In the genomic region with DNA sequence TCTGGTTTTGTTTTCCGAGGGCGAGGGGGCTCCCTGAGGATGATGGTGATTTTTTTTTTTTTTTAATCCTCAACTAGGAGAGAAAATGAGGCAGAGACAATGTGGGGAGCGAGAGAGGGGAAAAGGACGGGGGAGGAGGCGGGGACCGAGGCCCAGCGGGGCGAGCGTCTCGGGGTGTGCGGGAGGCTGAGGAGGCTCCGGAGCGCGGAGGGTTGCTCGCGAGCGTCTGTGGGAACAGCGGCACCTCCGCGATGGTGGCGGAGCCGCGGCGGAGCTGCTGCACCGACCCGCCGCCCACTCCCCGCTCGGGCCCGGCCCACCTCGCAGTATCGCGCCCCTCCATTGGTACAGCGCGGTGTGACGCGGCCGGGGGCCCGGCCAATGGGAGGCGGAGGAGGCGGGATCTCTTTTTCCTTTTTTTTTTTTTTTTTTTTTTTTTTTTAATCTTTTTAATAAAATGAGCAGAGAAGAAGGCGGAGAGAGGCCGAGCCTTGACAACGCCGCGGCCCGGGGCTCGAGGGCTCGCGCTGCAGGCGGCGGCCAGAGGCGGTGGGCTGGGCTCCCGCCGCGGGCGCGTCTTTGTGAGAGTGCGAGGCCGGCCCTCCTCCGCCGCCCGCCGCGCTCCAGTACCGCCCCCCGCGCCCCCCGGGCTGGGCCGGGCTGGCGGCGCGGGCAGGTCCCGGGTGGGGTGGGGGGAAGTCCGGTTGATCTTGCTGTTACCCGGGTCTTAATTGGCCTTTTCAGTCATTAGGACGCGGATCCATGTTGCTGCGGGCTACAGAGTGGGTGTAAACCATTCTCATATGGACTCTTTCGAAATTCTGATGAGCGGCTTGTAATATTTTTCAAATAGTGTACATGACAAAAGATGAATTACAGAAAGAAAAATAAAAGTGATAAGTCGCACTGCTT, we compare ENCODE assay signal across 1 cellular context.
TF ChIP-seq lines count a peak whose summit lies in the region.

A gene (minus strand): TSS at position 228 of the 912 bp plus-strand sequence.

TF ChIP-seq in HepG2, 621 proteins besides CTCF, POLR2A, EP300 and RAD21 (continued from another document and continues in another):
- TF ChIP-seq, protein P1, sequence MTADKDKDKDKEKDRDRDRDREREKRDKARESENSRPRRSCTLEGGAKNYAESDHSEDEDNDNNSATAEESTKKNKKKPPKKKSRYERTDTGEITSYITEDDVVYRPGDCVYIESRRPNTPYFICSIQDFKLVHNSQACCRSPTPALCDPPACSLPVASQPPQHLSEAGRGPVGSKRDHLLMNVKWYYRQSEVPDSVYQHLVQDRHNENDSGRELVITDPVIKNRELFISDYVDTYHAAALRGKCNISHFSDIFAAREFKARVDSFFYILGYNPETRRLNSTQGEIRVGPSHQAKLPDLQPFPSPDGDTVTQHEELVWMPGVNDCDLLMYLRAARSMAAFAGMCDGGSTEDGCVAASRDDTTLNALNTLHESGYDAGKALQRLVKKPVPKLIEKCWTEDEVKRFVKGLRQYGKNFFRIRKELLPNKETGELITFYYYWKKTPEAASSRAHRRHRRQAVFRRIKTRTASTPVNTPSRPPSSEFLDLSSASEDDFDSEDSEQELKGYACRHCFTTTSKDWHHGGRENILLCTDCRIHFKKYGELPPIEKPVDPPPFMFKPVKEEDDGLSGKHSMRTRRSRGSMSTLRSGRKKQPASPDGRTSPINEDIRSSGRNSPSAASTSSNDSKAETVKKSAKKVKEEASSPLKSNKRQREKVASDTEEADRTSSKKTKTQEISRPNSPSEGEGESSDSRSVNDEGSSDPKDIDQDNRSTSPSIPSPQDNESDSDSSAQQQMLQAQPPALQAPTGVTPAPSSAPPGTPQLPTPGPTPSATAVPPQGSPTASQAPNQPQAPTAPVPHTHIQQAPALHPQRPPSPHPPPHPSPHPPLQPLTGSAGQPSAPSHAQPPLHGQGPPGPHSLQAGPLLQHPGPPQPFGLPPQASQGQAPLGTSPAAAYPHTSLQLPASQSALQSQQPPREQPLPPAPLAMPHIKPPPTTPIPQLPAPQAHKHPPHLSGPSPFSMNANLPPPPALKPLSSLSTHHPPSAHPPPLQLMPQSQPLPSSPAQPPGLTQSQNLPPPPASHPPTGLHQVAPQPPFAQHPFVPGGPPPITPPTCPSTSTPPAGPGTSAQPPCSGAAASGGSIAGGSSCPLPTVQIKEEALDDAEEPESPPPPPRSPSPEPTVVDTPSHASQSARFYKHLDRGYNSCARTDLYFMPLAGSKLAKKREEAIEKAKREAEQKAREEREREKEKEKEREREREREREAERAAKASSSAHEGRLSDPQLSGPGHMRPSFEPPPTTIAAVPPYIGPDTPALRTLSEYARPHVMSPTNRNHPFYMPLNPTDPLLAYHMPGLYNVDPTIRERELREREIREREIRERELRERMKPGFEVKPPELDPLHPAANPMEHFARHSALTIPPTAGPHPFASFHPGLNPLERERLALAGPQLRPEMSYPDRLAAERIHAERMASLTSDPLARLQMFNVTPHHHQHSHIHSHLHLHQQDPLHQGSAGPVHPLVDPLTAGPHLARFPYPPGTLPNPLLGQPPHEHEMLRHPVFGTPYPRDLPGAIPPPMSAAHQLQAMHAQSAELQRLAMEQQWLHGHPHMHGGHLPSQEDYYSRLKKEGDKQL (CRISPR knock-in tag; IDR thresholded peaks at IDR 0.05; ENCODE audit: low read depth), result no peak
- TF ChIP-seq, protein P2, sequence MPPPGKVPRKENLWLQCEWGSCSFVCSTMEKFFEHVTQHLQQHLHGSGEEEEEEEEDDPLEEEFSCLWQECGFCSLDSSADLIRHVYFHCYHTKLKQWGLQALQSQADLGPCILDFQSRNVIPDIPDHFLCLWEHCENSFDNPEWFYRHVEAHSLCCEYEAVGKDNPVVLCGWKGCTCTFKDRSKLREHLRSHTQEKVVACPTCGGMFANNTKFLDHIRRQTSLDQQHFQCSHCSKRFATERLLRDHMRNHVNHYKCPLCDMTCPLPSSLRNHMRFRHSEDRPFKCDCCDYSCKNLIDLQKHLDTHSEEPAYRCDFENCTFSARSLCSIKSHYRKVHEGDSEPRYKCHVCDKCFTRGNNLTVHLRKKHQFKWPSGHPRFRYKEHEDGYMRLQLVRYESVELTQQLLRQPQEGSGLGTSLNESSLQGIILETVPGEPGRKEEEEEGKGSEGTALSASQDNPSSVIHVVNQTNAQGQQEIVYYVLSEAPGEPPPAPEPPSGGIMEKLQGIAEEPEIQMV (CRISPR knock-in tag; IDR thresholded peaks at IDR 0.05; ENCODE audit: low read depth), result no peak
- TF ChIP-seq, protein P3, sequence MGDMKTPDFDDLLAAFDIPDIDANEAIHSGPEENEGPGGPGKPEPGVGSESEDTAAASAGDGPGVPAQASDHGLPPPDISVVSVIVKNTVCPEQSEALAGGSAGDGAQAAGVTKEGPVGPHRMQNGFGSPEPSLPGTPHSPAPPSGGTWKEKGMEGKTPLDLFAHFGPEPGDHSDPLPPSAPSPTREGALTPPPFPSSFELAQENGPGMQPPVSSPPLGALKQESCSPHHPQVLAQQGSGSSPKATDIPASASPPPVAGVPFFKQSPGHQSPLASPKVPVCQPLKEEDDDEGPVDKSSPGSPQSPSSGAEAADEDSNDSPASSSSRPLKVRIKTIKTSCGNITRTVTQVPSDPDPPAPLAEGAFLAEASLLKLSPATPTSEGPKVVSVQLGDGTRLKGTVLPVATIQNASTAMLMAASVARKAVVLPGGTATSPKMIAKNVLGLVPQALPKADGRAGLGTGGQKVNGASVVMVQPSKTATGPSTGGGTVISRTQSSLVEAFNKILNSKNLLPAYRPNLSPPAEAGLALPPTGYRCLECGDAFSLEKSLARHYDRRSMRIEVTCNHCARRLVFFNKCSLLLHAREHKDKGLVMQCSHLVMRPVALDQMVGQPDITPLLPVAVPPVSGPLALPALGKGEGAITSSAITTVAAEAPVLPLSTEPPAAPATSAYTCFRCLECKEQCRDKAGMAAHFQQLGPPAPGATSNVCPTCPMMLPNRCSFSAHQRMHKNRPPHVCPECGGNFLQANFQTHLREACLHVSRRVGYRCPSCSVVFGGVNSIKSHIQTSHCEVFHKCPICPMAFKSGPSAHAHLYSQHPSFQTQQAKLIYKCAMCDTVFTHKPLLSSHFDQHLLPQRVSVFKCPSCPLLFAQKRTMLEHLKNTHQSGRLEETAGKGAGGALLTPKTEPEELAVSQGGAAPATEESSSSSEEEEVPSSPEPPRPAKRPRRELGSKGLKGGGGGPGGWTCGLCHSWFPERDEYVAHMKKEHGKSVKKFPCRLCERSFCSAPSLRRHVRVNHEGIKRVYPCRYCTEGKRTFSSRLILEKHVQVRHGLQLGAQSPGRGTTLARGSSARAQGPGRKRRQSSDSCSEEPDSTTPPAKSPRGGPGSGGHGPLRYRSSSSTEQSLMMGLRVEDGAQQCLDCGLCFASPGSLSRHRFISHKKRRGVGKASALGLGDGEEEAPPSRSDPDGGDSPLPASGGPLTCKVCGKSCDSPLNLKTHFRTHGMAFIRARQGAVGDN (CRISPR knock-in tag; IDR thresholded peaks at IDR 0.05), result peak; percentile 71
- no peak for TF ChIP-seq ZSCAN12 (CRISPR knock-in tag; IDR thresholded peaks at IDR 0.05)
- TF ChIP-seq NFE2L2 (IDR thresholded peaks at IDR 0.05; ENCODE audit: low read length), result no peak
- TF ChIP-seq MED13 (CRISPR knock-in tag; IDR thresholded peaks at IDR 0.05), result peak; percentile 52; the same call in 1 of the 2 replicates
- no peak for TF ChIP-seq STAT5B (CRISPR knock-in tag; IDR thresholded peaks at IDR 0.05)
- TF ChIP-seq ZNF550 (CRISPR knock-in tag; IDR thresholded peaks at IDR 0.05; ENCODE audit: borderline replicate concordance), result no peak
- no peak for TF ChIP-seq MZF1 (CRISPR knock-in tag; IDR thresholded peaks at IDR 0.05; ENCODE audit: borderline replicate concordance)
- TF ChIP-seq ZNF235 (CRISPR knock-in tag; IDR thresholded peaks at IDR 0.05; ENCODE audit: borderline replicate concordance), result peak; percentile 52; the same call in 1 of the 2 replicates
- no peak for TF ChIP-seq RFX1 (IDR thresholded peaks at IDR 0.05)
- TF ChIP-seq ZNF256 (CRISPR knock-in tag; conservative IDR thresholded peaks at IDR 0.05), result no peak
- TF ChIP-seq SKI (IDR thresholded peaks at IDR 0.05; ENCODE audit: partially characterized antibody), result no peak
- TF ChIP-seq TRIM24 (CRISPR knock-in tag; IDR thresholded peaks at IDR 0.05), result no peak
- TF ChIP-seq, protein P4, sequence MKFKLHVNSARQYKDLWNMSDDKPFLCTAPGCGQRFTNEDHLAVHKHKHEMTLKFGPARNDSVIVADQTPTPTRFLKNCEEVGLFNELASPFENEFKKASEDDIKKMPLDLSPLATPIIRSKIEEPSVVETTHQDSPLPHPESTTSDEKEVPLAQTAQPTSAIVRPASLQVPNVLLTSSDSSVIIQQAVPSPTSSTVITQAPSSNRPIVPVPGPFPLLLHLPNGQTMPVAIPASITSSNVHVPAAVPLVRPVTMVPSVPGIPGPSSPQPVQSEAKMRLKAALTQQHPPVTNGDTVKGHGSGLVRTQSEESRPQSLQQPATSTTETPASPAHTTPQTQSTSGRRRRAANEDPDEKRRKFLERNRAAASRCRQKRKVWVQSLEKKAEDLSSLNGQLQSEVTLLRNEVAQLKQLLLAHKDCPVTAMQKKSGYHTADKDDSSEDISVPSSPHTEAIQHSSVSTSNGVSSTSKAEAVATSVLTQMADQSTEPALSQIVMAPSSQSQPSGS (CRISPR knock-in tag; IDR thresholded peaks at IDR 0.05), result no peak; the same call in 1 of the 2 replicates
- no peak for TF ChIP-seq RFX5 (IDR thresholded peaks at IDR 0.05; ENCODE audit: low read depth, low read length)
- TF ChIP-seq ZNF746 (CRISPR knock-in tag; IDR thresholded peaks at IDR 0.05), result no peak
- TF ChIP-seq, protein P5, sequence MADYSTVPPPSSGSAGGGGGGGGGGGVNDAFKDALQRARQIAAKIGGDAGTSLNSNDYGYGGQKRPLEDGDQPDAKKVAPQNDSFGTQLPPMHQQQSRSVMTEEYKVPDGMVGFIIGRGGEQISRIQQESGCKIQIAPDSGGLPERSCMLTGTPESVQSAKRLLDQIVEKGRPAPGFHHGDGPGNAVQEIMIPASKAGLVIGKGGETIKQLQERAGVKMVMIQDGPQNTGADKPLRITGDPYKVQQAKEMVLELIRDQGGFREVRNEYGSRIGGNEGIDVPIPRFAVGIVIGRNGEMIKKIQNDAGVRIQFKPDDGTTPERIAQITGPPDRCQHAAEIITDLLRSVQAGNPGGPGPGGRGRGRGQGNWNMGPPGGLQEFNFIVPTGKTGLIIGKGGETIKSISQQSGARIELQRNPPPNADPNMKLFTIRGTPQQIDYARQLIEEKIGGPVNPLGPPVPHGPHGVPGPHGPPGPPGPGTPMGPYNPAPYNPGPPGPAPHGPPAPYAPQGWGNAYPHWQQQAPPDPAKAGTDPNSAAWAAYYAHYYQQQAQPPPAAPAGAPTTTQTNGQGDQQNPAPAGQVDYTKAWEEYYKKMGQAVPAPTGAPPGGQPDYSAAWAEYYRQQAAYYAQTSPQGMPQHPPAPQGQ (CRISPR knock-in tag; IDR thresholded peaks at IDR 0.05; ENCODE audit: borderline replicate concordance), result no peak
- no peak; the same call in 1 of the 2 replicates for TF ChIP-seq ZFP36L1 (CRISPR knock-in tag; IDR thresholded peaks at IDR 0.05)
- no peak for TF ChIP-seq DNMT3B (CRISPR knock-in tag; conservative IDR thresholded peaks at IDR 0.05)
- TF ChIP-seq, protein P6, sequence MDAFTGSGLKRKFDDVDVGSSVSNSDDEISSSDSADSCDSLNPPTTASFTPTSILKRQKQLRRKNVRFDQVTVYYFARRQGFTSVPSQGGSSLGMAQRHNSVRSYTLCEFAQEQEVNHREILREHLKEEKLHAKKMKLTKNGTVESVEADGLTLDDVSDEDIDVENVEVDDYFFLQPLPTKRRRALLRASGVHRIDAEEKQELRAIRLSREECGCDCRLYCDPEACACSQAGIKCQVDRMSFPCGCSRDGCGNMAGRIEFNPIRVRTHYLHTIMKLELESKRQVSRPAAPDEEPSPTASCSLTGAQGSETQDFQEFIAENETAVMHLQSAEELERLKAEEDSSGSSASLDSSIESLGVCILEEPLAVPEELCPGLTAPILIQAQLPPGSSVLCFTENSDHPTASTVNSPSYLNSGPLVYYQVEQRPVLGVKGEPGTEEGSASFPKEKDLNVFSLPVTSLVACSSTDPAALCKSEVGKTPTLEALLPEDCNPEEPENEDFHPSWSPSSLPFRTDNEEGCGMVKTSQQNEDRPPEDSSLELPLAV (CRISPR knock-in tag; conservative IDR thresholded peaks at IDR 0.05; ENCODE audit: low read depth), result no peak
- TF ChIP-seq ZNF839 (CRISPR knock-in tag; IDR thresholded peaks at IDR 0.05; ENCODE audit: borderline replicate concordance), result no peak
- no peak; the same call in 1 of the 2 replicates for TF ChIP-seq ZFP1 (CRISPR knock-in tag; IDR thresholded peaks at IDR 0.05)
- 0 out of 2 replicates have a peak, but pooled peaks have one; percentile 13 for TF ChIP-seq REPIN1 (CRISPR knock-in tag; IDR thresholded peaks at IDR 0.05; ENCODE audit: borderline replicate concordance, low read depth)
- no peak for TF ChIP-seq ZNF101 (CRISPR knock-in tag; IDR thresholded peaks at IDR 0.05; ENCODE audit: borderline replicate concordance, low read depth)
- TF ChIP-seq ZKSCAN5 (CRISPR knock-in tag; IDR thresholded peaks at IDR 0.05), result no peak
- TF ChIP-seq, protein P7, sequence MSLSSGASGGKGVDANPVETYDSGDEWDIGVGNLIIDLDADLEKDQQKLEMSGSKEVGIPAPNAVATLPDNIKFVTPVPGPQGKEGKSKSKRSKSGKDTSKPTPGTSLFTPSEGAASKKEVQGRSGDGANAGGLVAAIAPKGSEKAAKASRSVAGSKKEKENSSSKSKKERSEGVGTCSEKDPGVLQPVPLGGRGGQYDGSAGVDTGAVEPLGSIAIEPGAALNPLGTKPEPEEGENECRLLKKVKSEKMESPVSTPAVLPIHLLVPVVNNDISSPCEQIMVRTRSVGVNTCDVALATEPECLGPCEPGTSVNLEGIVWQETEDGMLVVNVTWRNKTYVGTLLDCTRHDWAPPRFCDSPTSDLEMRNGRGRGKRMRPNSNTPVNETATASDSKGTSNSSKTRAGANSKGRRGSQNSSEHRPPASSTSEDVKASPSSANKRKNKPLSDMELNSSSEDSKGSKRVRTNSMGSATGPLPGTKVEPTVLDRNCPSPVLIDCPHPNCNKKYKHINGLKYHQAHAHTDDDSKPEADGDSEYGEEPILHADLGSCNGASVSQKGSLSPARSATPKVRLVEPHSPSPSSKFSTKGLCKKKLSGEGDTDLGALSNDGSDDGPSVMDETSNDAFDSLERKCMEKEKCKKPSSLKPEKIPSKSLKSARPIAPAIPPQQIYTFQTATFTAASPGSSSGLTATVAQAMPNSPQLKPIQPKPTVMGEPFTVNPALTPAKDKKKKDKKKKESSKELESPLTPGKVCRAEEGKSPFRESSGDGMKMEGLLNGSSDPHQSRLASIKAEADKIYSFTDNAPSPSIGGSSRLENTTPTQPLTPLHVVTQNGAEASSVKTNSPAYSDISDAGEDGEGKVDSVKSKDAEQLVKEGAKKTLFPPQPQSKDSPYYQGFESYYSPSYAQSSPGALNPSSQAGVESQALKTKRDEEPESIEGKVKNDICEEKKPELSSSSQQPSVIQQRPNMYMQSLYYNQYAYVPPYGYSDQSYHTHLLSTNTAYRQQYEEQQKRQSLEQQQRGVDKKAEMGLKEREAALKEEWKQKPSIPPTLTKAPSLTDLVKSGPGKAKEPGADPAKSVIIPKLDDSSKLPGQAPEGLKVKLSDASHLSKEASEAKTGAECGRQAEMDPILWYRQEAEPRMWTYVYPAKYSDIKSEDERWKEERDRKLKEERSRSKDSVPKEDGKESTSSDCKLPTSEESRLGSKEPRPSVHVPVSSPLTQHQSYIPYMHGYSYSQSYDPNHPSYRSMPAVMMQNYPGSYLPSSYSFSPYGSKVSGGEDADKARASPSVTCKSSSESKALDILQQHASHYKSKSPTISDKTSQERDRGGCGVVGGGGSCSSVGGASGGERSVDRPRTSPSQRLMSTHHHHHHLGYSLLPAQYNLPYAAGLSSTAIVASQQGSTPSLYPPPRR (CRISPR knock-in tag; IDR thresholded peaks at IDR 0.05; ENCODE audit: borderline replicate concordance), result peak; percentile 18; the same call in 1 of the 2 replicates
